Comparison of ENCODE assay signal across 21 cellular contexts in genomic region chr16:54398986-54399385, GRCh38.
"Had no signal": no experiment of that assay in that cellular context is flagged by ENCODE, and none has a peak within 500 bp of the region (broad histone marks: within the 10 kb centered on the region; RNA-seq: fewer than 3 reads in every experiment).

No MANE protein-coding gene starts in this region.

- DNase-seq: KBM-7, MG63, NCI-H1092, NCI-H1105 treated with DMSO at 0.1 percent for 48 hours, NCI-H1417 treated with DMSO at 0.1 percent for 48 hours, NCI-H187, NCI-H2029, NCI-H2081 treated with DMSO at 0.1 percent for 48 hours, NCI-H2171, NCI-H226, NCI-H446, NCI-H510A, NCI-H524 treated with DMSO at 0.1 percent for 48 hours, NCI-H69, NCI-H774, PC-3, SHP77 treated with DMSO at 0.1 percent for 48 hours, SJCRH30 had no signal

- ATAC-seq: Panc1, PC-3, Right ventricle myocardium inferior, SK-N-SH treated with all-trans-retinoic acid at 6 μM for 48 hours had no signal
